8 cellular contexts compared by ENCODE assay signal in the genomic region with DNA sequence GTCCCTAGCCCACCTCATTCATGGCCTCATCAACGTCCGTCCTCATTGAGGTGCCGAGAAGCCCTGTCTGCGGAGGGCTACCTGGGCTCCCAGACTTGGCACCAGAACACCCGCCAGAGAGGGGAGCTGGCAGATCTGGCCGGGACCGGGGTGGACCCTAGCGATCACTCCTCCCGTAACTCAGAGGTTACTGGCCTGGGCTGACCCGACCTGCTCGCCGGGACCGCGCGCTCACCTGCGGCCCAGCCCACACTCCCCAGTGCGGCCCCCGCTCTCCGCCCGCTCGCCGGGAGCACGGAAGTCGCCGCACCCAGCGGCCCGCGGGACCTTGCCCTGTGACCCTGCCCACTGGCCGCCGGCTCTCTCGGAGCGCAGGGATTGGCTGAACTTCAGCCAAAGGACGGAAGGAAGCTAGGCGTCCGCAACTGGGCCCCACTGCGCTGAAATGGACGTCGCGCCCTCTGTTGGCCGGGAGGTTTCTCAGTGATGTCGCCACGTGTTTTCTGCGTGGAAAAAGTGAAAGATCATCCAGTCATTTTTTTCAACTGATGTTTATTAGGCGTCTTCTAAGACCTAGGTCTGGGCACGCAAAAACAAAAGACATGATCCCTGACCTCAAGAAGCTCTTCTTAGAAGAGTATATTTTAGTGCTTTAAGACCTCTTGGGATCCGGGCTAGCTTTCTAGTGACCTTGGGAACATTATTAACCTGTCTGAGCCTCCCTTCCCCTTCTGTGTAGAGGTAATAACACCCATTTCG. TPM values are rescaled to one million over a fixed set of nuclear protein-coding genes. Genes with fewer than 3 reads are reported as not detected.
DNase-seq lines count a peak whose midpoint lies in the region; ATAC-seq and TF ChIP-seq lines count a peak whose summit lies in the region.

A gene with protein sequence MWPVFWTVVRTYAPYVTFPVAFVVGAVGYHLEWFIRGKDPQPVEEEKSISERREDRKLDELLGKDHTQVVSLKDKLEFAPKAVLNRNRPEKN (minus strand): TSS at position 308 of the 759 bp plus-strand sequence. CDS start 3,772 bp downstream, outside the sequence.

- H3K36me3 ChIP-seq in adrenal gland (replicated peaks in 1 of 2) (peaks cover 0 to 12% of the 10 kb centered on the region in 2 donors), heart left ventricle (peaks cover 0 to 18% (median 15%) of the 10 kb centered on the region in 9 donors), upper lobe of left lung (peaks cover 9 to 16% (median 12%) of the 10 kb centered on the region in 4 donors)

- TF ChIP-seq CTCF in GM12874 (IDR thresholded peaks at IDR 0.05; ENCODE audit: insufficient read depth, low read depth, low read length): peak; percentile 80
- peak; percentile 72 to 94 (median 88) for TF ChIP-seq CTCF in adrenal gland (IDR thresholded peaks at IDR 0.05)
- peak; percentile 77 to 95 (median 88) for TF ChIP-seq CTCF in heart left ventricle (IDR thresholded peaks at IDR 0.05)
- peak; percentile 66 to 97 (median 88) for TF ChIP-seq CTCF in upper lobe of left lung (IDR thresholded peaks at IDR 0.05)

- H3K4me1 ChIP-seq in adrenal gland (replicated peaks in 1 of 2): peaks cover 17 to 18% of the 10 kb centered on the region in 2 donors
- peaks cover 4 to 33% (median 20%) of the 10 kb centered on the region in 12 donors for H3K4me1 ChIP-seq in heart left ventricle
- H3K4me1 ChIP-seq in upper lobe of left lung: peaks cover 15 to 27% (median 25%) of the 10 kb centered on the region in 4 donors

- DNase-seq in NCI-H1436 (lab: John Stamatoyannopoulos, UW): peak; percentile 86
- DNase-seq in T-helper 1 cell: peak; percentile 74 to 94 (median 82)
- DNase-seq in adrenal gland: peak; percentile 94 to 98 (median 97)
- peak; percentile 95 to 97 (median 96) for DNase-seq in heart left ventricle
- peak; percentile 90 to 99 (median 94) for DNase-seq in posterior cingulate gyrus
- peak; percentile 95 for DNase-seq in upper lobe of left lung

- H3K27me3 ChIP-seq in adrenal gland (no peaks in the 10 kb centered on the region), heart left ventricle (no peaks in the 10 kb centered on the region), upper lobe of left lung (no peaks in the 10 kb centered on the region)

- 1 to 2% (median 1%) methylated on average over 16 to 47 of the region's 47 CpGs for WGBS in adrenal gland, 4 donors
- 1 to 2% (median 2%) methylated on average over 20 to 47 of the region's 47 CpGs for WGBS in heart left ventricle, 4 donors
- WGBS in upper lobe of left lung, 2 donors: 2% methylated on average over 13 to 37 of the region's 47 CpGs

- no peaks in the 10 kb centered on the region for H3K9me3 ChIP-seq in adrenal gland (replicated peaks in 1 of 3)
- no peaks in the 10 kb centered on the region for H3K9me3 ChIP-seq in heart left ventricle
- H3K9me3 ChIP-seq in upper lobe of left lung: no peaks in the 10 kb centered on the region

- TF ChIP-seq EP300 in upper lobe of left lung (IDR thresholded peaks at IDR 0.05): peak in 1 of 4 donors; percentile 29

- H3K4me3 ChIP-seq in adrenal gland: peak within 1 kb of the TSS; percentile 25 to 96 (median 76)
- peak within 1 kb of the TSS; percentile 77 to 98 (median 93) for H3K4me3 ChIP-seq in heart left ventricle
- H3K4me3 ChIP-seq in upper lobe of left lung: peak within 1 kb of the TSS; percentile 69 to 94 (median 79)

- ATAC-seq in HG02798 (IDR thresholded peaks at IDR 0.05; ENCODE audit: poor library complexity, unreplicated experiment): peak; percentile 98
- peak; percentile 91 to 99 (median 98) for ATAC-seq in heart left ventricle
- peak; percentile 98 to 99 for ATAC-seq in upper lobe of left lung (ENCODE audit: low FRiP score in 2 of 2)

- intact Hi-C loops in adrenal gland (cut with DNase I) (loop anchor here in 1 of 2 donors (10.0 kb wide), 1 partner anchor 125 kb away; a partner anchor contains a TSS), heart left ventricle (cut with DNase I) (loop anchor here in 2 of 10 donors (10.0 kb wide), 1 partner anchor 125 kb away; a partner anchor contains a TSS), posterior cingulate gyrus (cut with DNase I) (loop anchor here (10.0 kb wide), 2 partner anchors 125 to 175 kb away; a partner anchor contains a TSS)

- TF ChIP-seq POLR2A in adrenal gland (IDR thresholded peaks at IDR 0.05) (peak; percentile 93), heart left ventricle (IDR thresholded peaks at IDR 0.05) (peak in 1 of 2 donors; percentile 91), upper lobe of left lung (IDR thresholded peaks at IDR 0.05) (peak; percentile 84 to 97 (median 90))

- H3K27ac ChIP-seq in adrenal gland (peak within 1 kb of the TSS; percentile 80 to 98 (median 95)), heart left ventricle (peak within 1 kb of the TSS; percentile 84 to 97 (median 90)), upper lobe of left lung (peak within 1 kb of the TSS; percentile 87 to 96 (median 90))

RNA-seq across cellular contexts. Expression of the gene that starts here (rescaled TPM):
- total RNA-seq in adrenal gland (100 to 1,000 TPM in 1 of 8 donors, 10 to 100 TPM in 7; 39.6 to 109 (median 52.9) TPM), heart left ventricle (10 to 100 TPM; 33.5 to 52.4 (median 37.8) TPM), upper lobe of left lung (10 to 100 TPM in 5 of 6 donors, 1 to 10 TPM in 1; 6.3 to 46.6 (median 30.9) TPM)
- polyA plus RNA-seq in adrenal gland (100 to 1,000 TPM in 1 of 3 donors, 10 to 100 TPM in 2; 16.2 to 129 (median 19.3) TPM), heart left ventricle (10 to 100 TPM; 16.1 to 98.5 TPM)

Comparison
In these comparisons a context has a peak if more than half of its experiments do, and no peak if none do; other contexts are left out.
1. Peak in every context shown above with its lines: DNase-seq, ATAC-seq, H3K4me3 ChIP-seq and H3K27ac ChIP-seq.